2 cellular contexts compared by ENCODE assay signal in the genomic region with DNA sequence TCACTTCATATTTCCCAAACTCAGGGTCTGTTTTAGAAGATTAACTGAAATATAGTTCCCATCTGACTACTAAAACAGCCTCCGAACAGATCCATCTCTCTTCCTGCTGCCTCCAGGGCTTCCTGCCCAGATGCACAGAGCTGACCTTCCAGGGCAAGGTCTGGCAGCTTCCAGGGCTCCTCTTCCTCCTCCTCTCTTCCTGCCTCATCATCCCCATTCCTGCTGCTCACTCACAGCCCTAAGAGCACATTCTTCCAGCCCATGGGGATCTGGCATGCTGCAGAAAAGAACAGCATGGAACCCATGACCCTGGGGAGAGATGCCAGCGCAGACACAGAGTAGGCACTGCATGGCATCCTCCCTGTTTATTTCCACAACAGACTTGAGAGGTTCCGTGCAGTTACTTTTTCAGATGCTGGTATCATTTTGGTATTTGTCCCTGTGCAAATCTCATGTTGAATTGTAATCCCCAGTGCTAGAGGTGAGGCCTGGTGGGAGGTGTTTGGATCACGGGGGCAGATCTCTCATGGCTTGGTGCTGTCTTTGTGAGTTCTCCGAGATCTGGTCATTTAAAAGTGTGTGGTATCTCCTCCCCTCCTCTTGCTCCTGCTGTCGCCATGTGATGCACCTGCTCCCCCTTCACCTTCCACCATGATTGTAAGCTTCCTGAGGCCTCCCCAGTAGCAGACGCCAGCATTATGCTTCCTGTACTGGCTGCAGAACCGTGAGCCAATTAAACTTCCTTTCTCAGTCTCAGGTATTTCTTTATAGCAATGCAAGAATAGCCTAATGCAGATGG.
TF ChIP-seq lines count a peak whose summit lies in the region.

No MANE protein-coding gene starts in this region.

TF ChIP-seq in liver, 16 proteins besides CTCF, POLR2A, EP300 and RAD21:
- TF ChIP-seq, protein P1, sequence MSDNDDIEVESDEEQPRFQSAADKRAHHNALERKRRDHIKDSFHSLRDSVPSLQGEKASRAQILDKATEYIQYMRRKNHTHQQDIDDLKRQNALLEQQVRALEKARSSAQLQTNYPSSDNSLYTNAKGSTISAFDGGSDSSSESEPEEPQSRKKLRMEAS (IDR thresholded peaks at IDR 0.05): no peak
- TF ChIP-seq NR2F2 (IDR thresholded peaks at IDR 0.05): peak; percentile 12

TF ChIP-seq in HepG2, 621 proteins besides CTCF, POLR2A, EP300 and RAD21:
- TF ChIP-seq EED (CRISPR knock-in tag; IDR thresholded peaks at IDR 0.05) (no peak), NR2F2 (IDR thresholded peaks at IDR 0.05; ENCODE audit: borderline replicate concordance, low read depth) (no peak), HNRNPK (IDR thresholded peaks at IDR 0.05; ENCODE audit: low read depth, low read length, poor library complexity, severe bottlenecking) (no peak)
- TF ChIP-seq, protein P2, sequence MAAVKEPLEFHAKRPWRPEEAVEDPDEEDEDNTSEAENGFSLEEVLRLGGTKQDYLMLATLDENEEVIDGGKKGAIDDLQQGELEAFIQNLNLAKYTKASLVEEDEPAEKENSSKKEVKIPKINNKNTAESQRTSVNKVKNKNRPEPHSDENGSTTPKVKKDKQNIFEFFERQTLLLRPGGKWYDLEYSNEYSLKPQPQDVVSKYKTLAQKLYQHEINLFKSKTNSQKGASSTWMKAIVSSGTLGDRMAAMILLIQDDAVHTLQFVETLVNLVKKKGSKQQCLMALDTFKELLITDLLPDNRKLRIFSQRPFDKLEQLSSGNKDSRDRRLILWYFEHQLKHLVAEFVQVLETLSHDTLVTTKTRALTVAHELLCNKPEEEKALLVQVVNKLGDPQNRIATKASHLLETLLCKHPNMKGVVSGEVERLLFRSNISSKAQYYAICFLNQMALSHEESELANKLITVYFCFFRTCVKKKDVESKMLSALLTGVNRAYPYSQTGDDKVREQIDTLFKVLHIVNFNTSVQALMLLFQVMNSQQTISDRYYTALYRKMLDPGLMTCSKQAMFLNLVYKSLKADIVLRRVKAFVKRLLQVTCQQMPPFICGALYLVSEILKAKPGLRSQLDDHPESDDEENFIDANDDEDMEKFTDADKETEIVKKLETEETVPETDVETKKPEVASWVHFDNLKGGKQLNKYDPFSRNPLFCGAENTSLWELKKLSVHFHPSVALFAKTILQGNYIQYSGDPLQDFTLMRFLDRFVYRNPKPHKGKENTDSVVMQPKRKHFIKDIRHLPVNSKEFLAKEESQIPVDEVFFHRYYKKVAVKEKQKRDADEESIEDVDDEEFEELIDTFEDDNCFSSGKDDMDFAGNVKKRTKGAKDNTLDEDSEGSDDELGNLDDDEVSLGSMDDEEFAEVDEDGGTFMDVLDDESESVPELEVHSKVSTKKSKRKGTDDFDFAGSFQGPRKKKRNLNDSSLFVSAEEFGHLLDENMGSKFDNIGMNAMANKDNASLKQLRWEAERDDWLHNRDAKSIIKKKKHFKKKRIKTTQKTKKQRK (IDR thresholded peaks at IDR 0.05; ENCODE audit: low read length): no peak
